Comparison of ENCODE assay signal across 19 cellular contexts in genomic region chr19:34988119-34988518, GRCh38. TPM values are rescaled to one million over a fixed set of nuclear protein-coding genes. Genes with fewer than 3 reads are reported as not detected.
"Had no signal": no experiment of that assay in that cellular context is flagged by ENCODE, and none has a peak within 500 bp of the region (broad histone marks: within the 10 kb centered on the region; RNA-seq: fewer than 3 reads in every experiment).

No MANE protein-coding gene starts in this region.

- DNase-seq: colonic mucosa; effector CD4-positive, alpha-beta T cell; endodermal cell; erythroblast; foreskin keratinocyte; kidney glomerular epithelial cell; mucosa of descending colon; small intestine; stimulated activated CD4-positive, alpha-beta T cell treated with anti-CD3 and anti-CD28 coated beads, Interleukin-12 subunit alpha, Interleukin-12 subunit beta, amount 100 ng/mL, for 4 hours; stimulated activated naive CD8-positive, alpha-beta T cell treated with anti-CD3 and anti-CD28 coated beads, Interleukin-15, Interleukin-2, amounts not matched to agents 100 U/mL and 50 U/mL, for 24 hours; testis had no signal

- FAIRE-seq: endothelial cell of umbilical vein, small intestine had no signal

- H3K4me1 ChIP-seq: colonic mucosa, foreskin keratinocyte, testis, tibial nerve had no signal

- H3K27ac ChIP-seq: colonic mucosa, foreskin keratinocyte, right atrium auricular region, testis, tibial nerve had no signal

- H3K4me3 ChIP-seq: colonic mucosa, mucosa of descending colon, right atrium auricular region, testis, tibial nerve had no signal

- H3K9me3 Mint-ChIP-seq: naive thymus-derived CD8-positive, alpha-beta T cell had no signal

- H3K36me3 Mint-ChIP-seq: naive thymus-derived CD8-positive, alpha-beta T cell had no signal

- H3K27me3 Mint-ChIP-seq: naive thymus-derived CD8-positive, alpha-beta T cell had no signal

- H3K27me3 ChIP-seq: colonic mucosa, foreskin keratinocyte, right atrium auricular region, testis, tibial nerve had no signal

- ATAC-seq: foreskin keratinocyte; left lobe of liver; mucosa of descending colon; naive thymus-derived CD8-positive, alpha-beta T cell; stimulated activated naive CD8-positive, alpha-beta T cell treated with anti-CD3 and anti-CD28 coated beads, Interleukin-15, Interleukin-2, amounts not matched to agents 100 U/mL and 50 U/mL, for 24 hours had no signal

- H3K4me1 Mint-ChIP-seq: endodermal cell had no signal

- H3K9me3 ChIP-seq: colonic mucosa, mucosa of descending colon, right atrium auricular region, testis, tibial nerve had no signal

- H3K27ac Mint-ChIP-seq: endodermal cell had no signal

- H3K36me3 ChIP-seq: colonic mucosa, right atrium auricular region, tibial nerve had no signal

- H3K4me3 Mint-ChIP-seq: endodermal cell, neural crest cell had no signal

RNA-seq across cellular contexts. Expression of gene HPN, which starts 53.4 kb away (rescaled TPM):
- total RNA-seq: dermis microvascular lymphatic vessel endothelial cell, endothelial cell of umbilical vein, foreskin keratinocyte, osteocyte had no signal
- polyA plus RNA-seq: foreskin keratinocyte had no signal
